In genomic region chr3:3089017-3089416, GRCh38 we compare ENCODE assay signal across 12 cellular contexts. TPM values are rescaled to one million over a fixed set of nuclear protein-coding genes. Genes with fewer than 3 reads are reported as not detected.
A peak's percentile ranks its signal among the peaks of the same experiment; 100 is the strongest.
DNase-seq lines count a peak whose midpoint lies in the region; ATAC-seq and TF ChIP-seq lines count a peak whose summit lies in the region.
"Had no signal": no experiment of that assay in that cellular context is flagged by ENCODE, and none has a peak within 500 bp of the region (broad histone marks: within the 10 kb centered on the region; RNA-seq: fewer than 3 reads in every experiment).

No MANE protein-coding gene starts in this region.

- no peak overlapping the region for H3K27ac Mint-ChIP-seq in activated CD8-positive, alpha-beta T cell treated with anti-CD3 and anti-CD28 coated beads for 36 hours
- H3K27ac Mint-ChIP-seq in stimulated activated naive CD8-positive, alpha-beta T cell treated with anti-CD3 and anti-CD28 coated beads, Interleukin-15, amount 100 ng/mL, for 72 hours, result no peak overlapping the region

- ATAC-seq in GM18499 (IDR thresholded peaks at IDR 0.05; ENCODE audit: insufficient read depth, unreplicated experiment) (peak; percentile 98), GM19468 (IDR thresholded peaks at IDR 0.05; ENCODE audit: extremely low read depth, unreplicated experiment) (peak; percentile 98), HG02973 (IDR thresholded peaks at IDR 0.05; ENCODE audit: unreplicated experiment) (peak; percentile 98)
- ATAC-seq in activated CD8-positive, alpha-beta T cell treated with anti-CD3 and anti-CD28 coated beads for 36 hours, result no peak
- no peak for ATAC-seq in stimulated activated naive CD8-positive, alpha-beta T cell treated with anti-CD3 and anti-CD28 coated beads, Interleukin-15, amount 100 ng/mL, for 72 hours

- no peaks in the 10 kb centered on the region for H3K9me3 Mint-ChIP-seq in activated CD8-positive, alpha-beta T cell treated with anti-CD3 and anti-CD28 coated beads for 36 hours
- no peaks in the 10 kb centered on the region for H3K9me3 Mint-ChIP-seq in stimulated activated naive CD8-positive, alpha-beta T cell treated with anti-CD3 and anti-CD28 coated beads, Interleukin-15, amount 100 ng/mL, for 72 hours

- CTCF ChIA-PET in activated CD8-positive, alpha-beta T cell treated with anti-CD3 and anti-CD28 coated beads for 36 hours (lab: Charles Lee), result no interaction called here

- POLR2A ChIA-PET in activated CD8-positive, alpha-beta T cell treated with anti-CD3 and anti-CD28 coated beads for 36 hours (lab: Charles Lee), result interaction anchor here (0.6 kb wide), 1 partner anchor 23 kb away, joined by 3 read pairs; no protein-coding TSS in a partner anchor

- no peaks in the 10 kb centered on the region for H3K4me1 Mint-ChIP-seq in activated CD8-positive, alpha-beta T cell treated with anti-CD3 and anti-CD28 coated beads for 36 hours (ENCODE audit: low read depth)
- no peaks in the 10 kb centered on the region for H3K4me1 Mint-ChIP-seq in stimulated activated naive CD8-positive, alpha-beta T cell treated with anti-CD3 and anti-CD28 coated beads, Interleukin-15, amount 100 ng/mL, for 72 hours

- H3K4me3 Mint-ChIP-seq in activated CD8-positive, alpha-beta T cell treated with anti-CD3 and anti-CD28 coated beads for 36 hours, result no peak overlapping the region
- no peak overlapping the region for H3K4me3 Mint-ChIP-seq in stimulated activated naive CD8-positive, alpha-beta T cell treated with anti-CD3 and anti-CD28 coated beads, Interleukin-15, amount 100 ng/mL, for 72 hours

- DNase-seq in MV-4-11 (lab: John Stamatoyannopoulos, UW) (peak; percentile 27), OCI-M1 (lab: John Stamatoyannopoulos, UW) (no peak)
- no peak for DNase-seq in stimulated activated CD4-positive, alpha-beta T cell treated with anti-CD3 and anti-CD28 coated beads, Interleukin-2, amount 100 ng/mL, for 24 hours
- no peak for DNase-seq in activated CD8-positive, alpha-beta T cell treated with anti-CD3 and anti-CD28 coated beads for 36 hours
- DNase-seq in stimulated activated naive CD8-positive, alpha-beta T cell treated with anti-CD3 and anti-CD28 coated beads, Interleukin-15, amount 100 ng/mL, for 72 hours, result no peak
- DNase-seq: activated CD8-positive, alpha-beta memory T cell treated with anti-CD3 and anti-CD28 coated beads, Interleukin-2, amount 50 U/mL, for 48 hours; esophagus squamous epithelium; stimulated activated CD4-positive, alpha-beta T cell treated with anti-CD3 and anti-CD28 coated beads, Interleukin-4, amount 100 ng/mL, for 4 hours; T-helper 2 cell had no signal

- intact Hi-C loops in activated CD8-positive, alpha-beta T cell treated with anti-CD3 and anti-CD28 coated beads for 36 hours (cut with micrococcal nuclease), result no loop called here

- H3K27me3 Mint-ChIP-seq in activated CD8-positive, alpha-beta T cell treated with anti-CD3 and anti-CD28 coated beads for 36 hours, result no peaks in the 10 kb centered on the region
- H3K27me3 Mint-ChIP-seq in stimulated activated naive CD8-positive, alpha-beta T cell treated with anti-CD3 and anti-CD28 coated beads, Interleukin-15, amount 100 ng/mL, for 72 hours, result no peaks in the 10 kb centered on the region

- no peak for TF ChIP-seq CTCF in activated CD8-positive, alpha-beta T cell treated with anti-CD3 and anti-CD28 coated beads for 36 hours (IDR thresholded peaks at IDR 0.05)

- no peaks in the 10 kb centered on the region for H3K36me3 Mint-ChIP-seq in activated CD8-positive, alpha-beta T cell treated with anti-CD3 and anti-CD28 coated beads for 36 hours (ENCODE audit: low read depth)

RNA-seq across cellular contexts. Expression of gene IL5RA, which starts 21.2 kb away (rescaled TPM):
- not detected for total RNA-seq in activated CD8-positive, alpha-beta T cell treated with anti-CD3 and anti-CD28 coated beads for 36 hours

RNA-seq across cellular contexts. Expression of gene TRNT1, which starts 37.7 kb away (rescaled TPM):
- 10 to 100 TPM; 44.9 to 45.8 TPM for total RNA-seq in activated CD8-positive, alpha-beta T cell treated with anti-CD3 and anti-CD28 coated beads for 36 hours

Comparison
In these comparisons a context has a peak if more than half of its experiments do, and no peak if none do; other contexts are left out.
1. ATAC-seq: peak in GM18499 (single experiment), GM19468 (single experiment) and HG02973 (single experiment); none in activated CD8-positive, alpha-beta T cell treated with anti-CD3 and anti-CD28 coated beads for 36 hours (single experiment) and stimulated activated naive CD8-positive, alpha-beta T cell treated with anti-CD3 and anti-CD28 coated beads, Interleukin-15, amount 100 ng/mL, for 72 hours (single experiment).